In genomic region chr20:16095241-16095640, GRCh38 we compare ENCODE assay signal across 18 cellular contexts.
DNase-seq lines count a peak whose midpoint lies in the region; ATAC-seq lines count a peak whose summit lies in the region.
"Had no signal": no experiment of that assay in that cellular context is flagged by ENCODE, and none has a peak within 500 bp of the region (broad histone marks: within the 10 kb centered on the region; RNA-seq: fewer than 3 reads in every experiment).

No MANE protein-coding gene starts in this region.

- H3K4me2 ChIP-seq in BLaER1, result peak overlapping the region; percentile 67
- H3K4me2 ChIP-seq: A549 had no signal

- H3K36me3 ChIP-seq in BLaER1, result no peaks in the 10 kb centered on the region
- H3K36me3 ChIP-seq: HAP-1 had no signal

- no peaks in the 10 kb centered on the region for H3K27me3 Mint-ChIP-seq in naive B cell
- H3K27me3 Mint-ChIP-seq: IgD-negative memory B cell had no signal

- peak overlapping the region; percentile 33 for H3K27ac ChIP-seq in BLaER1
- H3K27ac ChIP-seq: 22Rv1, A549 had no signal

- H3K9ac ChIP-seq in BLaER1, result no peak overlapping the region

- no peaks in the 10 kb centered on the region for H3K36me3 Mint-ChIP-seq in naive B cell
- H3K36me3 Mint-ChIP-seq: CD8-positive, alpha-beta T cell; IgD-negative memory B cell had no signal

- no peaks in the 10 kb centered on the region for H4K20me1 ChIP-seq in BLaER1

- peaks cover 0 to 4% (median 0%) of the 10 kb centered on the region in 7 donors for H3K9me3 Mint-ChIP-seq in naive B cell

- no peaks in the 10 kb centered on the region for H3K27me3 ChIP-seq in BLaER1

- H3K4me1 Mint-ChIP-seq in naive B cell, result peaks cover 36 to 56% (median 37%) of the 10 kb centered on the region in 3 donors

- H3K27ac Mint-ChIP-seq in naive B cell, result peak overlapping the region in 4 of 6 donors; percentile 24 to 76 (median 55)
- H3K27ac Mint-ChIP-seq: CD8-positive, alpha-beta T cell; IgD-negative memory B cell had no signal

- H3K9me3 ChIP-seq in BLaER1, result peaks cover 13% of the 10 kb centered on the region; the same call in 1 of the 2 replicates
- H3K9me3 ChIP-seq: HAP-1 had no signal

- H3K4me1 ChIP-seq in BLaER1, result peaks cover 50% of the 10 kb centered on the region
- H3K4me1 ChIP-seq: A549, HAP-1 had no signal

- no peak for ATAC-seq in naive B cell (ENCODE audit: low read depth in 2 of 2)
- ATAC-seq: A549; CD8-positive, alpha-beta T cell; HepG2 had no signal

- H3K4me3 ChIP-seq in BLaER1, result no peak overlapping the region
- H3K4me3 ChIP-seq: A549, HAP-1 had no signal

- peak overlapping the region in 1 of 8 donors; percentile 76 for H3K4me3 Mint-ChIP-seq in naive B cell
- H3K4me3 Mint-ChIP-seq: CD8-positive, alpha-beta T cell; IgD-negative memory B cell had no signal

- DNase-seq in DMS 273 (lab: John Stamatoyannopoulos, UW; ENCODE audit: unreplicated experiment), result peak; percentile 12
- DNase-seq in DMS 273 treated with DMSO at 0.1 percent for 48 hours (lab: John Stamatoyannopoulos, UW), result no peak
- DNase-seq in NCI-H446 treated with DMSO at 0.1 percent for 48 hours (lab: John Stamatoyannopoulos, UW), result peak; percentile 93
- DNase-seq in naive B cell, result no peak
- DNase-seq in GOT3 (lab: John Stamatoyannopoulos, UW), result no peak
- no peak for DNase-seq in GM19240 (ENCODE audit: insufficient read length, low spot score)
- no peak for DNase-seq in globus pallidus (ENCODE audit: low spot score)
- DNase-seq: AML-193; CD8-positive, alpha-beta T cell; COR-L47; DMS79 treated with DMSO at 0.1 percent for 48 hours; GF-D8 had no signal

Comparison
In these comparisons a context has a peak if more than half of its experiments do, and no peak if none do; other contexts are left out.
1. DNase-seq: peak in DMS 273 (single experiment) and NCI-H446 treated with DMSO at 0.1 percent for 48 hours (single experiment); none in DMS 273 treated with DMSO at 0.1 percent for 48 hours (single experiment), naive B cell (single experiment), GOT3 (single experiment), GM19240 (single experiment) and globus pallidus (single experiment).